Comparison of ENCODE assay signal across 8 cellular contexts in the genomic region with DNA sequence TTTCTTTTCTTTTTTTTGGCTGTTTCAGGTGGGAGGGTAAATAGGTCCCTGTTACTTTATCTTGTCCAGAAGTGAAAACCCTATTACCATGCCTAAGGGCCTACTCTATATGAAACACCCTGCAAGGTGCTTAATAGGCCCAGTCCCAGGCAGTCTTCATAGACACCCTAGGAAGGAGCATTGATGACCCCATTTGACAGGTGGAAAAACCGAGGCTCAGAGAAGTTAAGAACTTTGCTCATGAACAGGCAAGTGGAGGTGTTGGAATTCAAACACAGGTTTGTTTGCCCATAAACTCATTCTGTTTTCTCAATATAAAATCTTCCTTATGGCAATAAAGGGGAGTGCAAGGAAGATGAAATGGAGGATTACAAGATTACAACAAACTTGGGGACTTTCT.
"Had no signal": no experiment of that assay in that cellular context is flagged by ENCODE, and none has a peak within 500 bp of the region (broad histone marks: within the 10 kb centered on the region; RNA-seq: fewer than 3 reads in every experiment).

No MANE protein-coding gene starts in this region.

- FAIRE-seq: HTR-8/SVneo had no signal

- H3K9me3 Mint-ChIP-seq: GM23338, HFFc6 had no signal

- H3K36me3 ChIP-seq: HAP-1 had no signal

- H3K4me3 ChIP-seq: GM23338, HAP-1 had no signal

- H3K4me3 Mint-ChIP-seq: GM23338, HFFc6, IgD-negative memory B cell had no signal

- ATAC-seq: GM23338, HCT116 had no signal

- H3K4me2 ChIP-seq: GM23338 had no signal

- H2AFZ ChIP-seq: GM23338 had no signal

- H3K36me3 Mint-ChIP-seq: IgD-negative memory B cell had no signal

- H3K27ac Mint-ChIP-seq: GM23338, HFFc6, IgD-negative memory B cell had no signal

- H3K4me1 ChIP-seq: HAP-1 had no signal

- DNase-seq: H7, HFFc6, KG1 had no signal

- H3K9me3 ChIP-seq: HAP-1 had no signal
